ENCODE assay signal across 1 cellular context in genomic region chr4:78862314-78862737, GRCh38.
TF ChIP-seq lines count a peak whose summit lies in the region.

No MANE protein-coding gene starts in this region.

TF ChIP-seq in HepG2, 621 proteins besides CTCF, POLR2A, EP300 and RAD21 (continued from another document and continues in another):
- TF ChIP-seq IKZF5 (CRISPR knock-in tag; IDR thresholded peaks at IDR 0.05) (no peak), ZNF770 (CRISPR knock-in tag; IDR thresholded peaks at IDR 0.05) (no peak), ERF (CRISPR knock-in tag; IDR thresholded peaks at IDR 0.05) (peak; percentile 63; the same call in 1 of the 2 replicates), ZNF749 (CRISPR knock-in tag; IDR thresholded peaks at IDR 0.05; ENCODE audit: borderline replicate concordance) (no peak), ZSCAN25 (CRISPR knock-in tag; IDR thresholded peaks at IDR 0.05) (no peak), ZNF672 (CRISPR knock-in tag; IDR thresholded peaks at IDR 0.05) (no peak), ZNF441 (CRISPR knock-in tag; IDR thresholded peaks at IDR 0.05; ENCODE audit: borderline replicate concordance) (no peak; the same call in 1 of the 2 replicates), POLR2AphosphoS2 (IDR thresholded peaks at IDR 0.05; ENCODE audit: low read depth, low read length) (no peak), ZBTB10 (CRISPR knock-in tag; IDR thresholded peaks at IDR 0.05; ENCODE audit: borderline replicate concordance) (no peak), ZEB1 (IDR thresholded peaks at IDR 0.05; ENCODE audit: insufficient replicate concordance, low read depth) (no peak), ZNF782 (CRISPR knock-in tag; IDR thresholded peaks at IDR 0.05; ENCODE audit: borderline replicate concordance) (no peak), ZNF737 (CRISPR knock-in tag; IDR thresholded peaks at IDR 0.05; ENCODE audit: borderline replicate concordance) (no peak), ZNF614 (CRISPR knock-in tag; IDR thresholded peaks at IDR 0.05; ENCODE audit: borderline replicate concordance) (peak; percentile 90), PCBP1 (IDR thresholded peaks at IDR 0.05; ENCODE audit: borderline replicate concordance, low read depth, low read length) (no peak), KDM5A (IDR thresholded peaks at IDR 0.05; ENCODE audit: borderline replicate concordance, low read length) (no peak), ZNF740 (CRISPR knock-in tag; IDR thresholded peaks at IDR 0.05) (no peak), ZNF142 (CRISPR knock-in tag; IDR thresholded peaks at IDR 0.05) (no peak), ZNF17 (CRISPR knock-in tag; IDR thresholded peaks at IDR 0.05) (no peak), CENPX (CRISPR knock-in tag; IDR thresholded peaks at IDR 0.05) (no peak), ETV5 (CRISPR knock-in tag; IDR thresholded peaks at IDR 0.05; ENCODE audit: borderline replicate concordance) (no peak; the same call in 1 of the 2 replicates), MTERF4 (CRISPR knock-in tag; IDR thresholded peaks at IDR 0.05) (no peak), RXRA (CRISPR knock-in tag; IDR thresholded peaks at IDR 0.05) (no peak), ZNF570 (CRISPR knock-in tag; IDR thresholded peaks at IDR 0.05; ENCODE audit: borderline replicate concordance) (no peak), KDM1A (CRISPR knock-in tag; IDR thresholded peaks at IDR 0.05) (peak; percentile 95), SAP130 (CRISPR knock-in tag; IDR thresholded peaks at IDR 0.05; ENCODE audit: low read depth) (peak; percentile 66), ZNF639 (CRISPR knock-in tag; conservative IDR thresholded peaks at IDR 0.05) (no peak), ZBTB49 (CRISPR knock-in tag; IDR thresholded peaks at IDR 0.05; ENCODE audit: borderline replicate concordance) (no peak), ZNF207 (IDR thresholded peaks at IDR 0.05; ENCODE audit: borderline replicate concordance) (no peak), DDIT3 (CRISPR knock-in tag; IDR thresholded peaks at IDR 0.05) (no peak), ZBTB34 (CRISPR knock-in tag; IDR thresholded peaks at IDR 0.05) (no peak), SMAD9 (CRISPR knock-in tag; IDR thresholded peaks at IDR 0.05) (no peak), ZNF768 (CRISPR knock-in tag; IDR thresholded peaks at IDR 0.05) (no peak), KDM5B (CRISPR knock-in tag; IDR thresholded peaks at IDR 0.05; ENCODE audit: borderline replicate concordance) (no peak), CSRNP2 (CRISPR knock-in tag; conservative IDR thresholded peaks at IDR 0.05; ENCODE audit: low read depth) (no peak), IKZF4 (CRISPR knock-in tag; IDR thresholded peaks at IDR 0.05; ENCODE audit: borderline replicate concordance, low read depth, not compliant biosample characterization) (no peak), MTA1 (CRISPR knock-in tag; IDR thresholded peaks at IDR 0.05; ENCODE audit: borderline replicate concordance) (no peak), GLI4 (CRISPR knock-in tag; IDR thresholded peaks at IDR 0.05; ENCODE audit: borderline replicate concordance) (no peak), REPIN1 (CRISPR knock-in tag; IDR thresholded peaks at IDR 0.05; ENCODE audit: borderline replicate concordance, low read depth) (no peak), ZNF713 (CRISPR knock-in tag; IDR thresholded peaks at IDR 0.05) (no peak), GABPA (IDR thresholded peaks at IDR 0.05; ENCODE audit: low read depth, low read length) (no peak), GABPA (CRISPR knock-in tag; IDR thresholded peaks at IDR 0.05; ENCODE audit: low read depth) (no peak)
